ENCODE assay signal across 18 cellular contexts in the genomic region with DNA sequence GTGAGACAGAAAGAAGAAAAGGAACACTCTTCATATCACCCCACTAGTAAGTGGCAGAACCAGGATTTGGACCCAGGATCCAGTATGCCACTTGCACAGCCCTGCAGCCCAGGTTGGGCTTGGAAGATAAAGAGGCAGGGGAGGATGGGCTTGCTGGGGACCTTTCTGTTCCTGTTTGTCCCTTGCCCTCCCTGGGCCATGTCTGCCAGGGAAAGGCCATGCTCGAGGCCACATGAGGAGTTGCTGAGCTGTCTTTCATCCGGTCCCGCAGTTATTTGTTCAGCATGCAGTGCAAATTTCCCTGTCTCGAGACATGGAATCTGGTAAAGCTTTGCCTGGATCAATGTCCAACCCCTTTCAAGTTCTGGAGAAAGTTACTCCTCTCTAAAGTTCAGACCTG.
A peak's percentile ranks its signal among the peaks of the same experiment; 100 is the strongest.
DNase-seq lines count a peak whose midpoint lies in the region; ATAC-seq and TF ChIP-seq lines count a peak whose summit lies in the region.
"Had no signal": no experiment of that assay in that cellular context is flagged by ENCODE, and none has a peak within 500 bp of the region (broad histone marks: within the 10 kb centered on the region; RNA-seq: fewer than 3 reads in every experiment).

No MANE protein-coding gene starts in this region.

- H3K27ac ChIP-seq in neural progenitor cell, result no peak overlapping the region
- H3K27ac ChIP-seq: 22Rv1, GM23248, HL-60 had no signal

- H2AFZ ChIP-seq in neural progenitor cell (replicated peaks), result no peak overlapping the region
- H2AFZ ChIP-seq: GM23248 had no signal

- peaks cover 6% of the 10 kb centered on the region for H3K4me1 ChIP-seq in neural progenitor cell

- no peaks in the 10 kb centered on the region for H3K9me3 ChIP-seq in neural progenitor cell (ENCODE audit: low read depth)

- no peak overlapping the region for H3K4me2 ChIP-seq in neural progenitor cell

- TF ChIP-seq CTCF in neural progenitor cell (IDR thresholded peaks at IDR 0.05) (no peak), type B pancreatic cell (conservative IDR thresholded peaks at IDR 0.05) (no peak)

- no peak overlapping the region for H3K9ac ChIP-seq in neural progenitor cell
- H3K9ac ChIP-seq: GM23248 had no signal

- no peaks in the 10 kb centered on the region for H3K9me3 Mint-ChIP-seq in neural progenitor cell
- no peaks in the 10 kb centered on the region for H3K9me3 Mint-ChIP-seq in type B pancreatic cell
- H3K9me3 Mint-ChIP-seq: CD8-positive, alpha-beta T cell; H9 had no signal

- H3K27ac Mint-ChIP-seq in neural progenitor cell (peak overlapping the region; percentile 37), type B pancreatic cell (no peak overlapping the region)
- H3K27ac Mint-ChIP-seq: CD14-positive monocyte; CD8-positive, alpha-beta T cell; H9 had no signal

- H3K4me3 Mint-ChIP-seq in neural progenitor cell (no peak overlapping the region), type B pancreatic cell (peak overlapping the region; percentile 7)
- H3K4me3 Mint-ChIP-seq: CD14-positive monocyte; CD8-positive, alpha-beta T cell; H9 had no signal

- H4K20me1 ChIP-seq in neural progenitor cell (ENCODE audit: low read depth), result no peaks in the 10 kb centered on the region

- peak; percentile 37 for DNase-seq in DMS 273 (lab: John Stamatoyannopoulos, UW; ENCODE audit: unreplicated experiment)
- no peak for DNase-seq in DMS 273 treated with DMSO at 0.1 percent for 48 hours (lab: John Stamatoyannopoulos, UW)
- no peak for DNase-seq in left lobe of liver (ENCODE audit: low spot score)
- no peak for DNase-seq in neural progenitor cell (ENCODE audit: low spot score)
- no peak for DNase-seq in type B pancreatic cell (ENCODE audit: extremely low spot score, unreplicated experiment)
- no peak for DNase-seq in HPDE6-E6E7 (ENCODE audit: extremely low spot score)
- DNase-seq: CD8-positive, alpha-beta T cell; COR-L47; DMS79; GM23248; H9; IMR-90 had no signal

- H3K36me3 ChIP-seq in neural progenitor cell, result no peaks in the 10 kb centered on the region

- H3K27me3 ChIP-seq in neural progenitor cell, result no peaks in the 10 kb centered on the region

- H3K36me3 Mint-ChIP-seq in neural progenitor cell, result no peaks in the 10 kb centered on the region
- no peaks in the 10 kb centered on the region for H3K36me3 Mint-ChIP-seq in type B pancreatic cell
- H3K36me3 Mint-ChIP-seq: CD14-positive monocyte; CD8-positive, alpha-beta T cell had no signal

- no peaks in the 10 kb centered on the region for H3F3A ChIP-seq in neural progenitor cell (ENCODE audit: low read depth)

- H3K27me3 Mint-ChIP-seq in neural progenitor cell (ENCODE audit: insufficient read depth, low read depth) (peaks cover 9% of the 10 kb centered on the region), type B pancreatic cell (peaks cover 9% of the 10 kb centered on the region)

- peaks cover 16% of the 10 kb centered on the region for H3K4me1 Mint-ChIP-seq in neural progenitor cell
- peaks cover 13% of the 10 kb centered on the region for H3K4me1 Mint-ChIP-seq in type B pancreatic cell (ENCODE audit: unreplicated experiment)

- no peaks in the 10 kb centered on the region for H3K79me2 ChIP-seq in neural progenitor cell (ENCODE audit: low read depth)

- no peak overlapping the region for H3K4me3 ChIP-seq in neural progenitor cell
- H3K4me3 ChIP-seq: GM12878, GM23248 had no signal

- ATAC-seq in left lobe of liver (peak; percentile 58), HG02763 (IDR thresholded peaks at IDR 0.05; ENCODE audit: unreplicated experiment) (no peak), HG02973 (IDR thresholded peaks at IDR 0.05; ENCODE audit: unreplicated experiment) (no peak)
- ATAC-seq: CD8-positive, alpha-beta T cell; GM12878 had no signal
